25 cellular contexts compared by ENCODE assay signal in genomic region chr12:97854477-97854876, GRCh38.
DNase-seq lines count a peak whose midpoint lies in the region; ATAC-seq, FAIRE-seq and TF ChIP-seq lines count a peak whose summit lies in the region.
"Had no signal": no experiment of that assay in that cellular context is flagged by ENCODE, and none has a peak within 500 bp of the region (broad histone marks: within the 10 kb centered on the region; RNA-seq: fewer than 3 reads in every experiment).

No MANE protein-coding gene starts in this region.

- no peak for FAIRE-seq in HepG2 (lab: Jason Lieb, UNC)
- FAIRE-seq: A549, GM12891, GM18507, H54 had no signal

- BruUV-seq in HepG2 (replicated peaks; lab: Mats Ljungman, UMichigan) (no TSS peak), PC-3 (replicated peaks; lab: Mats Ljungman, UMichigan) (no TSS peak)

- H3K9me3 ChIP-seq in HepG2 (ENCODE audit: low read length) (no peaks in the 10 kb centered on the region), right lobe of liver (no peaks in the 10 kb centered on the region), OCI-LY1 (ENCODE audit: low read length) (no peaks in the 10 kb centered on the region), PC-3 (ENCODE audit: low read length) (no peaks in the 10 kb centered on the region), testis (no peaks in the 10 kb centered on the region), uterus (no peaks in the 10 kb centered on the region)
- H3K9me3 ChIP-seq: A549; BE2C; BLaER1 treated with 17β-estradiol and CSF1 and Interleukin-3, amounts not matched to agents 10 nM and 100 nM; HAP-1 had no signal

- CTCF ChIA-PET in HepG2 (lab: Yijun Ruan, JAX; ENCODE audit: low intra/inter-chr PET ratio, low total read pairs), result no interaction called here
- CTCF ChIA-PET in PC-3 (lab: Charles Lee), result no interaction called here

- TF ChIP-seq CTCF in HepG2 (CRISPR knock-in tag; IDR thresholded peaks at IDR 0.05) (peak; percentile 13; the same call in 1 of the 2 replicates), right lobe of liver (IDR thresholded peaks at IDR 0.05) (no peak), OCI-LY1 (IDR thresholded peaks at IDR 0.05; ENCODE audit: low read length) (peak; percentile 6; the same call in 1 of the 2 replicates), PC-3 (conservative IDR thresholded peaks at IDR 0.05; ENCODE audit: low read depth, low read length) (peak; percentile 67), testis (IDR thresholded peaks at IDR 0.05) (no peak), foreskin fibroblast (IDR thresholded peaks at IDR 0.05; ENCODE audit: low read depth, low read length) (no peak), uterus (IDR thresholded peaks at IDR 0.05) (no peak)

- no peak for DNase-seq in HepG2 (ENCODE audit: low spot score)
- no peak for DNase-seq in right lobe of liver
- peak; percentile 43 for DNase-seq in PC-3
- peak; percentile 62 for DNase-seq in SK-MEL-5 (ENCODE audit: low read depth, low spot score)
- no peak for DNase-seq in testis
- no peak for DNase-seq in foreskin fibroblast
- no peak for DNase-seq in uterus
- DNase-seq: 8988T; ACHN; AML-193; BE2C; Calu3; CD4-positive, alpha-beta T cell; CD8-positive, alpha-beta memory T cell; DMS79; EL; GDM1; GOT3 had no signal

- H3K27ac ChIP-seq in HepG2 (ENCODE audit: extremely low read length, insufficient read depth, low read length), result no peak overlapping the region
- H3K27ac ChIP-seq in right lobe of liver, result no peak overlapping the region
- no peak overlapping the region for H3K27ac ChIP-seq in OCI-LY1 (ENCODE audit: low read depth, low read length, poor library complexity, severe bottlenecking)
- no peak overlapping the region for H3K27ac ChIP-seq in PC-3 (ENCODE audit: low read length)
- no peak overlapping the region for H3K27ac ChIP-seq in testis
- no peak overlapping the region for H3K27ac ChIP-seq in uterus
- H3K27ac ChIP-seq: A549; BLaER1 treated with 17β-estradiol and CSF1 and Interleukin-3, amounts not matched to agents 10 nM and 100 nM had no signal

- in situ Hi-C loops in HepG2 (cut with HindIII; ENCODE audit: extremely low pct_ligation_motif_present, low pct_unique_long_range_greater_than_20kb), result no loop called here
- in situ Hi-C loops in SK-MEL-5 (cut with HindIII; ENCODE audit: low pct_unique_long_range_greater_than_20kb, low sequenced_read_pairs), result no loop called here

- H3K9me2 ChIP-seq in OCI-LY1 (ENCODE audit: low read depth, low read length), result no peaks in the 10 kb centered on the region
- no peaks in the 10 kb centered on the region for H3K9me2 ChIP-seq in PC-3 (replicated peaks; ENCODE audit: low read length)

- intact Hi-C loops in HepG2 (cut with micrococcal nuclease; ENCODE audit: unreplicated experiment), result no loop called here
- intact Hi-C loops in right lobe of liver (cut with DNase I), result no loop called here
- intact Hi-C loops in PC-3 (cut with micrococcal nuclease), result no loop called here
- intact Hi-C loops in testis (cut with DNase I; ENCODE audit: low total_unique reads), result no loop called here
- intact Hi-C loops in uterus (cut with DNase I; ENCODE audit: low total_unique reads), result no loop called here

- no peak for TF ChIP-seq RAD21 in HepG2 (CRISPR knock-in tag; IDR thresholded peaks at IDR 0.05)

- TF ChIP-seq EP300 in HepG2 (IDR thresholded peaks at IDR 0.05; ENCODE audit: low read depth in 2 of 2, low read length in 2 of 2), result no peak
- no peak for TF ChIP-seq EP300 in HepG2 (CRISPR knock-in tag; IDR thresholded peaks at IDR 0.05; ENCODE audit: borderline replicate concordance)

- H3K36me3 ChIP-seq in HepG2 (replicated peaks in 1 of 2; ENCODE audit: control insufficient read depth in 1 of 2, insufficient read depth in 2 of 2, low read length in 2 of 2) (no peaks in the 10 kb centered on the region), right lobe of liver (no peaks in the 10 kb centered on the region), OCI-LY1 (ENCODE audit: insufficient read depth, low read length) (no peaks in the 10 kb centered on the region), PC-3 (ENCODE audit: low read depth, low read length) (no peaks in the 10 kb centered on the region), testis (ENCODE audit: low read depth, missing control alignments) (no peaks in the 10 kb centered on the region), uterus (no peaks in the 10 kb centered on the region)
- H3K36me3 ChIP-seq: BE2C; BLaER1 treated with 17β-estradiol and CSF1 and Interleukin-3, amounts not matched to agents 10 nM and 100 nM; HAP-1 had no signal

- ATAC-seq in HepG2 (no peak), right lobe of liver (no peak), PC-3 (no peak)
- ATAC-seq: A549 had no signal

- H3K9ac ChIP-seq in HepG2 (ENCODE audit: insufficient read depth, low read depth, low read length) (no peak overlapping the region), OCI-LY1 (ENCODE audit: low read length) (no peak overlapping the region), PC-3 (ENCODE audit: low read length) (no peak overlapping the region)
- H3K9ac ChIP-seq: BLaER1 treated with 17β-estradiol and CSF1 and Interleukin-3, amounts not matched to agents 10 nM and 100 nM had no signal

- H3F3A ChIP-seq in OCI-LY1 (ENCODE audit: insufficient read depth, low read length), result no peaks in the 10 kb centered on the region
- no peaks in the 10 kb centered on the region for H3F3A ChIP-seq in PC-3 (ENCODE audit: low read length, unreplicated experiment)

- POLR2A ChIA-PET in HepG2 (lab: Yijun Ruan, JAX) (no interaction called here), PC-3 (lab: Charles Lee; ENCODE audit: unreplicated experiment) (no interaction called here)

- H3K27me3 ChIP-seq in HepG2 (ENCODE audit: control insufficient read depth in 1 of 2, insufficient read depth in 2 of 2, low read length in 2 of 2), result no peaks in the 10 kb centered on the region
- no peaks in the 10 kb centered on the region for H3K27me3 ChIP-seq in right lobe of liver
- no peaks in the 10 kb centered on the region for H3K27me3 ChIP-seq in OCI-LY1 (ENCODE audit: insufficient read depth, low read length)
- H3K27me3 ChIP-seq in PC-3 (ENCODE audit: low read length), result peaks cover 12% of the 10 kb centered on the region; the same call in 1 of the 2 replicates
- H3K27me3 ChIP-seq in testis, result no peaks in the 10 kb centered on the region
- H3K27me3 ChIP-seq in uterus, result no peaks in the 10 kb centered on the region
- H3K27me3 ChIP-seq: BE2C; BLaER1 treated with 17β-estradiol and CSF1 and Interleukin-3, amounts not matched to agents 10 nM and 100 nM had no signal

- no peak overlapping the region for H3K4me3 ChIP-seq in HepG2 (replicated peaks in 1 of 3; ENCODE audit: insufficient read depth in 1 of 3, low read depth in 2 of 3, low read length in 3 of 3)
- no peak overlapping the region for H3K4me3 ChIP-seq in right lobe of liver
- H3K4me3 ChIP-seq in OCI-LY1 (ENCODE audit: low read depth, low read length, poor library complexity, severe bottlenecking), result no peak overlapping the region
- H3K4me3 ChIP-seq in PC-3 (ENCODE audit: low read length), result no peak overlapping the region
- no peak overlapping the region for H3K4me3 ChIP-seq in testis
- H3K4me3 ChIP-seq in foreskin fibroblast (ENCODE audit: low read depth in 1 of 2, low read length in 2 of 2), result no peak overlapping the region
- H3K4me3 ChIP-seq in uterus, result no peak overlapping the region
- H3K4me3 ChIP-seq: A549; BLaER1 treated with 17β-estradiol and CSF1 and Interleukin-3, amounts not matched to agents 10 nM and 100 nM; HAP-1 had no signal

- H3K79me2 ChIP-seq in HepG2 (ENCODE audit: insufficient read depth, low read length) (no peaks in the 10 kb centered on the region), OCI-LY1 (ENCODE audit: insufficient read depth, low read length) (no peaks in the 10 kb centered on the region), PC-3 (ENCODE audit: low read length) (no peaks in the 10 kb centered on the region)

- no peak overlapping the region for H3K4me2 ChIP-seq in HepG2 (ENCODE audit: low read depth, low read length)
- no peak overlapping the region for H3K4me2 ChIP-seq in OCI-LY1 (ENCODE audit: low read length)
- H3K4me2 ChIP-seq in PC-3 (ENCODE audit: low read length), result no peak overlapping the region
- H3K4me2 ChIP-seq: A549; BLaER1 treated with 17β-estradiol and CSF1 and Interleukin-3, amounts not matched to agents 10 nM and 100 nM had no signal

- H4K20me1 ChIP-seq in HepG2 (ENCODE audit: insufficient read depth, low read length) (no peaks in the 10 kb centered on the region), OCI-LY1 (ENCODE audit: insufficient read depth, low read length) (no peaks in the 10 kb centered on the region), PC-3 (ENCODE audit: low read length) (no peaks in the 10 kb centered on the region)
- H4K20me1 ChIP-seq: BLaER1 treated with 17β-estradiol and CSF1 and Interleukin-3, amounts not matched to agents 10 nM and 100 nM had no signal

- 35% methylated on average over 1 of the region's 1 CpG for WGBS in HepG2 (ENCODE audit: low lambda C conversion rate)
- WGBS in right lobe of liver (ENCODE audit: insufficient coverage, low coverage, low lambda C conversion rate, missing lambda C conversion rate), result 75% methylated on average over 1 of the region's 1 CpG
- 75 to 92% methylated on average over 1 of the region's 1 CpG for WGBS in testis, 2 donors

- H3K4me1 ChIP-seq in HepG2 (ENCODE audit: insufficient read depth, low read length) (no peaks in the 10 kb centered on the region), right lobe of liver (no peaks in the 10 kb centered on the region), OCI-LY1 (ENCODE audit: insufficient read depth, low read length, severe bottlenecking) (no peaks in the 10 kb centered on the region), PC-3 (ENCODE audit: insufficient read depth, low read length) (no peaks in the 10 kb centered on the region), testis (no peaks in the 10 kb centered on the region), uterus (no peaks in the 10 kb centered on the region)
- H3K4me1 ChIP-seq: A549; BE2C; BLaER1 treated with 17β-estradiol and CSF1 and Interleukin-3, amounts not matched to agents 10 nM and 100 nM had no signal

- TF ChIP-seq POLR2A in HepG2 (IDR thresholded peaks at IDR 0.05; ENCODE audit: insufficient read depth in 1 of 2, low read depth in 2 of 2, low read length in 2 of 2), result no peak
- TF ChIP-seq POLR2A in right lobe of liver (IDR thresholded peaks at IDR 0.05), result no peak
- TF ChIP-seq POLR2A in testis (IDR thresholded peaks at IDR 0.05), result no peak
- no peak for TF ChIP-seq POLR2A in uterus (IDR thresholded peaks at IDR 0.05)

- H2AFZ ChIP-seq in HepG2 (ENCODE audit: low read length) (no peak overlapping the region), OCI-LY1 (ENCODE audit: low read length) (no peak overlapping the region), PC-3 (ENCODE audit: low read length) (no peak overlapping the region)

TF ChIP-seq in HepG2, 621 proteins besides CTCF, POLR2A, EP300 and RAD21:
- TF ChIP-seq KLF6 (CRISPR knock-in tag; IDR thresholded peaks at IDR 0.05), result no peak
- TF ChIP-seq STAG1 (CRISPR knock-in tag; IDR thresholded peaks at IDR 0.05), result peak; percentile 19; the same call in 1 of the 2 replicates

Comparison
In these comparisons a context has a peak if more than half of its experiments do, and no peak if none do; other contexts are left out.
1. CTCF ChIP-seq: peak in HepG2 (single experiment), OCI-LY1 (single experiment) and PC-3 (single experiment); none in right lobe of liver (0 of 4), testis (0 of 3), foreskin fibroblast (single experiment) and uterus (0 of 4).
2. DNase-seq: peak in PC-3 (single experiment) and SK-MEL-5 (single experiment); none in HepG2 (single experiment), right lobe of liver (0 of 3), testis (single experiment), foreskin fibroblast (0 of 2) and uterus (0 of 2).